In genomic region chr11:131626761-131627160, GRCh38 we compare ENCODE assay signal across 18 cellular contexts.
DNase-seq lines count a peak whose midpoint lies in the region; TF ChIP-seq lines count a peak whose summit lies in the region.
"Had no signal": no experiment of that assay in that cellular context is flagged by ENCODE, and none has a peak within 500 bp of the region (broad histone marks: within the 10 kb centered on the region; RNA-seq: fewer than 3 reads in every experiment).

No MANE protein-coding gene starts in this region.

- TF ChIP-seq CTCF in dorsolateral prefrontal cortex (IDR thresholded peaks at IDR 0.05 in 54 of 56, conservative IDR thresholded peaks at IDR 0.05 in 2 of 56; ENCODE audit: low read depth in 1 of 56, partially characterized antibody in 56 of 56) = no peak

- no peak overlapping the region for H3K4me3 ChIP-seq in dorsolateral prefrontal cortex
- H3K4me3 ChIP-seq: MG63 had no signal

- intact Hi-C loops in dorsolateral prefrontal cortex (cut with DNase I) = no loop called here

- no peaks in the 10 kb centered on the region for H3K27me3 ChIP-seq in dorsolateral prefrontal cortex
- H3K27me3 ChIP-seq: MG63 had no signal

- peak overlapping the region in 30 of 59 donors; percentile 1 to 95 (median 46) for H3K27ac ChIP-seq in dorsolateral prefrontal cortex
- H3K27ac ChIP-seq: 22Rv1, RWPE1 had no signal

- DNase-seq in NCI-H1417 (lab: John Stamatoyannopoulos, UW) (peak in 2 of 3 experiments; percentile 32 to 83), NCI-H1417 treated with DMSO at 0.1 percent for 48 hours (lab: John Stamatoyannopoulos, UW) (no peak), GDM1 (lab: John Stamatoyannopoulos, UW) (peak; percentile 24), NCI-H1105 treated with DMSO at 0.1 percent for 48 hours (lab: John Stamatoyannopoulos, UW) (peak; percentile 88), dorsolateral prefrontal cortex (no peak), midbrain (lab: John Stamatoyannopoulos, UW) (no peak), OCI-M1 (lab: John Stamatoyannopoulos, UW) (no peak)
- DNase-seq in stimulated activated CD4-positive, alpha-beta T cell treated with anti-CD3 and anti-CD28 coated beads, Interleukin-2, amount 100 ng/mL, for 48 hours = no peak
- DNase-seq: CD4-positive, alpha-beta memory T cell; DMS79 treated with DMSO at 0.1 percent for 48 hours; MG63; NCI-H1092 treated with DMSO at 0.1 percent for 48 hours; NCI-H187 treated with DMSO at 0.1 percent for 48 hours; NCI-H2171; NCI-H446; PC-3 had no signal

Comparison
In these comparisons a context has a peak if more than half of its experiments do, and no peak if none do; other contexts are left out.
1. DNase-seq: peak in NCI-H1417 (2 of 3), GDM1 (single experiment) and NCI-H1105 treated with DMSO at 0.1 percent for 48 hours (single experiment); none in NCI-H1417 treated with DMSO at 0.1 percent for 48 hours (single experiment), dorsolateral prefrontal cortex (0 of 10), stimulated activated CD4-positive, alpha-beta T cell treated with anti-CD3 and anti-CD28 coated beads, Interleukin-2, amount 100 ng/mL, for 48 hours (0 of 2), midbrain (single experiment) and OCI-M1 (single experiment).